ENCODE assay signal across 17 cellular contexts in the genomic region with DNA sequence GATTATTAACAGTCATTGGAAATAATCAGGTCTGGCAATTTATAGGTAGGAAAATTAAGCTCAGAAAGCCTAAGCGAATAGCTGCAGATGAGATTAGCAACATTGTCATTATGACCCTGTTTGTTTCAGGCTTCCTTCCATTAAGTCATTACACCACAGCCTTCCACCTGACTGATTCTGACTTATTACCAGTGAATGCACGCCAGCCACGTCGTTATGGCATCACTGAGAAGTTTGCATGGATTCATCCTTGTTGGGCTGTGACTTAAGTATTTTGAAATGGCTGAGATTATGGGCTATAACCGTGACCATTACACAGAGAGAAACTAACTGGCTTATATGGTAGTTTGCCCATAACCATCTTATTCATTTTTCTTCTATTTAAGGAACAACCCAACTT. TPM values are rescaled to one million over a fixed set of nuclear protein-coding genes. Genes with fewer than 3 reads are reported as not detected.
A peak's percentile ranks its signal among the peaks of the same experiment; 100 is the strongest.
DNase-seq lines count a peak whose midpoint lies in the region; ATAC-seq and TF ChIP-seq lines count a peak whose summit lies in the region.
"Had no signal": no experiment of that assay in that cellular context is flagged by ENCODE, and none has a peak within 500 bp of the region (broad histone marks: within the 10 kb centered on the region; RNA-seq: fewer than 3 reads in every experiment).

No MANE protein-coding gene starts in this region.

- no peak for ATAC-seq in HG02763 (IDR thresholded peaks at IDR 0.05; ENCODE audit: unreplicated experiment)

- no peaks in the 10 kb centered on the region for H3K27me3 ChIP-seq in Peyer's patch

- DNase-seq in Daoy (ENCODE audit: low read depth), result peak; percentile 83
- DNase-seq in NCI-H226, result peak; percentile 40
- peak; percentile 65 for DNase-seq in fibroblast of gingiva (ENCODE audit: low read depth)
- peak; percentile 93 for DNase-seq in retinal pigment epithelial cell (ENCODE audit: low read depth)
- DNase-seq in DMS79 treated with DMSO at 0.1 percent for 48 hours (lab: John Stamatoyannopoulos, UW), result no peak
- no peak for DNase-seq in DMS79 (lab: John Stamatoyannopoulos, UW)
- DNase-seq in Peyer's patch, result no peak
- DNase-seq: activated effector memory CD4-positive, alpha-beta T cell treated with Interleukin-2 at 50 U/mL for 16 hours; CD4-positive, alpha-beta T cell; effector CD8-positive, alpha-beta T cell; immature natural killer cell; NCI-H1092; NCI-H345; occipital lobe; stimulated activated CD4-positive, alpha-beta T cell treated with anti-CD3 and anti-CD28 coated beads, Interleukin-12 subunit alpha, Interleukin-12 subunit beta, amount 100 ng/mL, for 4 hours had no signal

- TF ChIP-seq POLR2A in Peyer's patch (IDR thresholded peaks at IDR 0.05), result no peak

- no peaks in the 10 kb centered on the region for H3K9me3 ChIP-seq in Peyer's patch

- no peak for TF ChIP-seq CTCF in retinal pigment epithelial cell (conservative IDR thresholded peaks at IDR 0.05; ENCODE audit: low read depth, low read length)
- no peak for TF ChIP-seq CTCF in Peyer's patch (IDR thresholded peaks at IDR 0.05)

- H3K36me3 ChIP-seq in Peyer's patch, result no peaks in the 10 kb centered on the region

- H3K4me1 ChIP-seq in Peyer's patch, result no peaks in the 10 kb centered on the region

- no peak overlapping the region for H3K27ac ChIP-seq in Peyer's patch
- H3K27ac ChIP-seq: VCaP had no signal

- H3K4me3 ChIP-seq in retinal pigment epithelial cell (ENCODE audit: low read length) (peak overlapping the region; percentile 23), Peyer's patch (no peak overlapping the region)

RNA-seq across cellular contexts. Expression of gene RASSF8, which starts 18.6 kb away (rescaled TPM):
- total RNA-seq in Daoy (2014; rRNA removed; shearing (Covaris generic)), result 24.9 and 30.9 TPM in 2 replicates
- 10 to 100 TPM in 3 of 4 donors, 1 to 10 TPM in 1; 1.2 to 56.9 (median 12.0) TPM for total RNA-seq in Peyer's patch

Comparison
In these comparisons a context has a peak if more than half of its experiments do, and no peak if none do; other contexts are left out.
1. DNase-seq: peak in Daoy (single experiment), NCI-H226 (single experiment), fibroblast of gingiva (single experiment) and retinal pigment epithelial cell (single experiment); none in DMS79 treated with DMSO at 0.1 percent for 48 hours (single experiment), DMS79 (single experiment) and Peyer's patch (0 of 3).